ENCODE assay signal across 26 cellular contexts in the genomic region with DNA sequence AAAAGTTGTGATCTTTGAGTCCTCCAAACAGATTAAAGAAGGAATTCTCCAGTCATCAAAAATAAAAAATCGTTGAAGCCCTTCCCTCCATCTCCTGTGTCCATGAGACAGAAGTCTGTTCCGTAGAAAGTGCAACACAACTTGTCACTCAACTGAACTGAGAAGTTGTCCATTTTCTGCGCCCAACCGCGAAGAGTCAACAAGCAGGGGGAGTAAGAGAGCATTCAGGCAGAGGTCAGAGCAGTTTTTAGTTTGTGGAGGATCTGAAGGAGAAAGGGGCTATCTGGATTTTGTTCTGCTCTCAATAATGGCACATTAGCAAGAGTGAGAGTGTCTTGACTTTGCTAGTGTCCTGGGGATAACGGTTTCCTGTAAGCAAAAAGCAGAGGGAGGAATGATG.
"Had no signal": no experiment of that assay in that cellular context is flagged by ENCODE, and none has a peak within 500 bp of the region (broad histone marks: within the 10 kb centered on the region; RNA-seq: fewer than 3 reads in every experiment).

No MANE protein-coding gene starts in this region.

- H3K4me1 ChIP-seq: adrenal gland, breast epithelium, pancreas, psoas muscle, right atrium auricular region, spleen, upper lobe of left lung had no signal

- H3K9me3 ChIP-seq: adrenal gland, breast epithelium, neutrophil, pancreas, psoas muscle, right atrium auricular region, spleen, upper lobe of left lung had no signal

- H3K4me3 Mint-ChIP-seq: activated naive CD8-positive, alpha-beta T cell; central memory CD8-positive, alpha-beta T cell; natural killer cell treated with Interleukin-12 subunit alpha and Interleukin-12 subunit beta and Interleukin-15 and Interleukin-18, amount 100 ng/mL, for 72 hours; WTC11 had no signal

- H3K27ac ChIP-seq: adrenal gland, breast epithelium, neutrophil, pancreas, psoas muscle, right atrium auricular region, spleen, upper lobe of left lung had no signal

- H3K27ac Mint-ChIP-seq: activated naive CD8-positive, alpha-beta T cell; natural killer cell treated with Interleukin-12 subunit alpha and Interleukin-12 subunit beta and Interleukin-15 and Interleukin-18, amount 100 ng/mL, for 72 hours; WTC11 had no signal

- H3K4me1 Mint-ChIP-seq: central memory CD8-positive, alpha-beta T cell had no signal

- H3K4me3 ChIP-seq: adrenal gland, breast epithelium, pancreas, psoas muscle, right atrium auricular region, spleen, upper lobe of left lung had no signal

- H3K27me3 Mint-ChIP-seq: central memory CD8-positive, alpha-beta T cell had no signal

- FAIRE-seq: astrocyte, colon, endothelial cell of umbilical vein, pancreas had no signal

- DNase-seq: activated T-cell treated with anti-CD3 and anti-CD28 coated beads, Interleukin-2, amount 50 U/mL, for 1 hour; adrenal gland; effector memory CD4-positive, alpha-beta T cell; foreskin melanocyte; glutamatergic neuron; hippocampal formation; left ventricle myocardium superior; mammary epithelial cell; midbrain; pancreas; psoas muscle; spleen; stimulated activated CD4-positive, alpha-beta T cell treated with anti-CD3 and anti-CD28 coated beads, Interleukin-4, amount 100 ng/mL, for 1 hour; stimulated activated naive CD8-positive, alpha-beta T cell treated with anti-CD3 and anti-CD28 coated beads, Interleukin-15, Interleukin-2, amounts not matched to agents 100 U/mL and 50 U/mL, for 24 hours; T-helper 9 cell; upper lobe of left lung had no signal

- H3K27me3 ChIP-seq: adrenal gland, breast epithelium, neutrophil, pancreas, right atrium auricular region, spleen, upper lobe of left lung had no signal

- H3K9me3 Mint-ChIP-seq: central memory CD8-positive, alpha-beta T cell; natural killer cell treated with Interleukin-12 subunit alpha and Interleukin-12 subunit beta and Interleukin-15 and Interleukin-18, amount 100 ng/mL, for 72 hours had no signal

- H3K36me3 ChIP-seq: adrenal gland, breast epithelium, neutrophil, pancreas, right atrium auricular region, spleen, upper lobe of left lung had no signal

- H3K36me3 Mint-ChIP-seq: activated naive CD8-positive, alpha-beta T cell; natural killer cell treated with Interleukin-12 subunit alpha and Interleukin-12 subunit beta and Interleukin-15 and Interleukin-18, amount 100 ng/mL, for 72 hours had no signal
